2 cellular contexts compared by ENCODE assay signal in genomic region chr12:77113971-77114370, GRCh38.
TF ChIP-seq lines count a peak whose summit lies in the region.

No MANE protein-coding gene starts in this region.

TF ChIP-seq in IMR-90, 13 proteins besides CTCF, POLR2A, EP300 and RAD21:
- TF ChIP-seq BHLHE40 (IDR thresholded peaks at IDR 0.05; ENCODE audit: low read depth, low read length), result no peak
- TF ChIP-seq FOS (IDR thresholded peaks at IDR 0.05; ENCODE audit: low read depth, low read length), result no peak
- TF ChIP-seq RCOR1 (IDR thresholded peaks at IDR 0.05; ENCODE audit: insufficient replicate concordance, low read length), result no peak
- TF ChIP-seq SMC3 (IDR thresholded peaks at IDR 0.05; ENCODE audit: low read depth, low read length), result no peak
- TF ChIP-seq MXI1 (IDR thresholded peaks at IDR 0.05; ENCODE audit: borderline replicate concordance, low read depth, low read length), result no peak
- TF ChIP-seq RFX5 (IDR thresholded peaks at IDR 0.05; ENCODE audit: low read depth, low read length), result no peak
- no peak for TF ChIP-seq MAFK (IDR thresholded peaks at IDR 0.05; ENCODE audit: low read depth, low read length)
- TF ChIP-seq CEBPB (IDR thresholded peaks at IDR 0.05; ENCODE audit: low read depth, low read length), result no peak
- TF ChIP-seq CHD1 (IDR thresholded peaks at IDR 0.05; ENCODE audit: low read depth, low read length), result no peak
- TF ChIP-seq, protein P1, sequence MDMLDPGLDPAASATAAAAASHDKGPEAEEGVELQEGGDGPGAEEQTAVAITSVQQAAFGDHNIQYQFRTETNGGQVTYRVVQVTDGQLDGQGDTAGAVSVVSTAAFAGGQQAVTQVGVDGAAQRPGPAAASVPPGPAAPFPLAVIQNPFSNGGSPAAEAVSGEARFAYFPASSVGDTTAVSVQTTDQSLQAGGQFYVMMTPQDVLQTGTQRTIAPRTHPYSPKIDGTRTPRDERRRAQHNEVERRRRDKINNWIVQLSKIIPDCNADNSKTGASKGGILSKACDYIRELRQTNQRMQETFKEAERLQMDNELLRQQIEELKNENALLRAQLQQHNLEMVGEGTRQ (IDR thresholded peaks at IDR 0.05; ENCODE audit: low read depth, low read length), result no peak

TF ChIP-seq in H1, 55 proteins besides CTCF, POLR2A, EP300 and RAD21:
- no peak for TF ChIP-seq SIX5 (IDR thresholded peaks at IDR 0.05; ENCODE audit: low read depth, low read length)
- TF ChIP-seq CTBP2 (IDR thresholded peaks at IDR 0.05; ENCODE audit: borderline replicate concordance, insufficient read depth, insufficient read length, low read length), result no peak
- TF ChIP-seq SP2 (IDR thresholded peaks at IDR 0.05; ENCODE audit: low read length), result no peak
- peak; percentile 12; the same call in 1 of the 2 replicates for TF ChIP-seq JUND (IDR thresholded peaks at IDR 0.05; ENCODE audit: low read length)
- no peak for TF ChIP-seq RBBP5 (IDR thresholded peaks at IDR 0.05; ENCODE audit: borderline replicate concordance, low read depth, low read length)
